Comparison of ENCODE assay signal across 1 cellular context in genomic region chr12:108950991-108951739, GRCh38.
TF ChIP-seq lines count a peak whose summit lies in the region.

No MANE protein-coding gene starts in this region.

TF ChIP-seq in HepG2, 621 proteins besides CTCF, POLR2A, EP300 and RAD21 (continued from another document and continues in another):
- TF ChIP-seq ZFP91 (CRISPR knock-in tag; IDR thresholded peaks at IDR 0.05; ENCODE audit: borderline replicate concordance) (no peak), KLF12 (CRISPR knock-in tag; IDR thresholded peaks at IDR 0.05; ENCODE audit: borderline replicate concordance) (no peak), PPARG (CRISPR knock-in tag; conservative IDR thresholded peaks at IDR 0.05) (peak; percentile 77), PAX8 (CRISPR knock-in tag; IDR thresholded peaks at IDR 0.05; ENCODE audit: borderline replicate concordance) (no peak), ZNF781 (CRISPR knock-in tag; IDR thresholded peaks at IDR 0.05; ENCODE audit: borderline replicate concordance, not compliant biosample characterization) (no peak), STAG1 (CRISPR knock-in tag; IDR thresholded peaks at IDR 0.05) (peak; percentile 91), NFE2 (CRISPR knock-in tag; IDR thresholded peaks at IDR 0.05) (no peak), ZMYM3 (CRISPR knock-in tag; IDR thresholded peaks at IDR 0.05) (peak; percentile 27; the same call in 1 of the 2 replicates), CEBPG (CRISPR knock-in tag; IDR thresholded peaks at IDR 0.05) (peak; percentile 43; the same call in 1 of the 2 replicates), CBFB (CRISPR knock-in tag; IDR thresholded peaks at IDR 0.05) (no peak), SMAD3 (CRISPR knock-in tag; IDR thresholded peaks at IDR 0.05) (no peak), KDM2A (CRISPR knock-in tag; IDR thresholded peaks at IDR 0.05; ENCODE audit: borderline replicate concordance, low read depth) (peak; percentile 47; the same call in 1 of the 2 replicates), ZNF296 (CRISPR knock-in tag; conservative IDR thresholded peaks at IDR 0.05) (no peak), SIX4 (CRISPR knock-in tag; IDR thresholded peaks at IDR 0.05) (no peak), SMAD9 (CRISPR knock-in tag; IDR thresholded peaks at IDR 0.05) (no peak), ZNF468 (CRISPR knock-in tag; IDR thresholded peaks at IDR 0.05) (no peak), LCORL (IDR thresholded peaks at IDR 0.05) (0 out of 2 replicates have a peak, but pooled peaks have one; percentile 18), LCORL (CRISPR knock-in tag; IDR thresholded peaks at IDR 0.05) (no peak), KLF13 (CRISPR knock-in tag; IDR thresholded peaks at IDR 0.05) (no peak), ZNF256 (CRISPR knock-in tag; conservative IDR thresholded peaks at IDR 0.05) (no peak), ZNF326 (CRISPR knock-in tag; IDR thresholded peaks at IDR 0.05; ENCODE audit: borderline replicate concordance) (no peak), BORCS8-MEF2B (CRISPR knock-in tag; IDR thresholded peaks at IDR 0.05) (no peak), DR1 (CRISPR knock-in tag; IDR thresholded peaks at IDR 0.05) (no peak), ZNF792 (CRISPR knock-in tag; IDR thresholded peaks at IDR 0.05) (0 out of 2 replicates have a peak, but pooled peaks have one; percentile 15), ATF7 (IDR thresholded peaks at IDR 0.05) (no peak), ATF7 (CRISPR knock-in tag; IDR thresholded peaks at IDR 0.05) (no peak), JUN (CRISPR knock-in tag; IDR thresholded peaks at IDR 0.05) (no peak), CENPT (CRISPR knock-in tag; IDR thresholded peaks at IDR 0.05; ENCODE audit: low read depth) (no peak), FOXA3 (CRISPR knock-in tag; IDR thresholded peaks at IDR 0.05) (peak; percentile 42; the same call in 1 of the 2 replicates), ZNF570 (CRISPR knock-in tag; IDR thresholded peaks at IDR 0.05; ENCODE audit: borderline replicate concordance) (no peak), XRCC5 (optimal IDR thresholded peaks at IDR 0.05; ENCODE audit: low read length) (peak; percentile 65), ZNF350 (CRISPR knock-in tag; IDR thresholded peaks at IDR 0.05; ENCODE audit: borderline replicate concordance, low read depth) (no peak), SMYD3 (CRISPR knock-in tag; IDR thresholded peaks at IDR 0.05) (no peak), NCOA5 (CRISPR knock-in tag; IDR thresholded peaks at IDR 0.05) (no peak), ONECUT2 (CRISPR knock-in tag; IDR thresholded peaks at IDR 0.05) (peak; percentile 78), RELA (CRISPR knock-in tag; IDR thresholded peaks at IDR 0.05) (no peak), ZBTB34 (CRISPR knock-in tag; IDR thresholded peaks at IDR 0.05) (no peak), ZNF451 (CRISPR knock-in tag; IDR thresholded peaks at IDR 0.05) (no peak), RARG (CRISPR knock-in tag; IDR thresholded peaks at IDR 0.05; ENCODE audit: low read depth) (no peak), DPF2 (CRISPR knock-in tag; IDR thresholded peaks at IDR 0.05; ENCODE audit: borderline replicate concordance, low read depth) (no peak), CEBPB (IDR thresholded peaks at IDR 0.05; ENCODE audit: borderline replicate concordance, low read depth, low read length) (no peak), ZNF674 (CRISPR knock-in tag; IDR thresholded peaks at IDR 0.05; ENCODE audit: low read depth) (no peak), NFKB2 (CRISPR knock-in tag; IDR thresholded peaks at IDR 0.05; ENCODE audit: borderline replicate concordance) (no peak), ZNF780A (CRISPR knock-in tag; IDR thresholded peaks at IDR 0.05) (no peak), TOPORS (CRISPR knock-in tag; IDR thresholded peaks at IDR 0.05) (no peak), GABPA (IDR thresholded peaks at IDR 0.05; ENCODE audit: low read depth, low read length) (no peak), GABPA (CRISPR knock-in tag; IDR thresholded peaks at IDR 0.05; ENCODE audit: low read depth) (0 out of 2 replicates have a peak, but pooled peaks have one; percentile 22), CREM (IDR thresholded peaks at IDR 0.05) (no peak), CREM (CRISPR knock-in tag; IDR thresholded peaks at IDR 0.05) (no peak), HNRNPLL (IDR thresholded peaks at IDR 0.05; ENCODE audit: low read depth, low read length, poor library complexity, severe bottlenecking) (no peak), MAZ (IDR thresholded peaks at IDR 0.05; ENCODE audit: borderline replicate concordance, low read depth, low read length) (no peak), MAZ (CRISPR knock-in tag; IDR thresholded peaks at IDR 0.05; ENCODE audit: low read depth) (no peak), CREB1 (IDR thresholded peaks at IDR 0.05) (no peak), CREB1 (CRISPR knock-in tag; IDR thresholded peaks at IDR 0.05) (no peak), HNF1B (CRISPR knock-in tag; IDR thresholded peaks at IDR 0.05) (peak; percentile 40; the same call in 1 of the 2 replicates), MIER2 (CRISPR knock-in tag; IDR thresholded peaks at IDR 0.05) (no peak; the same call in 1 of the 2 replicates), SOX6 (IDR thresholded peaks at IDR 0.05) (no peak), SOX6 (CRISPR knock-in tag; IDR thresholded peaks at IDR 0.05) (no peak; the same call in 1 of the 2 replicates), POLR2AphosphoS2 (IDR thresholded peaks at IDR 0.05; ENCODE audit: low read depth, low read length) (no peak), HNRNPK (IDR thresholded peaks at IDR 0.05; ENCODE audit: low read depth, low read length, poor library complexity, severe bottlenecking) (no peak), ELF3 (CRISPR knock-in tag; IDR thresholded peaks at IDR 0.05) (0 out of 2 replicates have a peak, but pooled peaks have one; percentile 31), GTF2F1 (IDR thresholded peaks at IDR 0.05; ENCODE audit: low read length) (no peak), ZNF740 (CRISPR knock-in tag; IDR thresholded peaks at IDR 0.05) (no peak), HMGXB4 (CRISPR knock-in tag; IDR thresholded peaks at IDR 0.05; ENCODE audit: borderline replicate concordance in 1 of 2, low read depth in 1 of 2) (peak in 1 of 2 experiments; percentile 75; a peak in 2 of 4 replicates), TOE1 (CRISPR knock-in tag; IDR thresholded peaks at IDR 0.05) (no peak), TCF7 (IDR thresholded peaks at IDR 0.05; ENCODE audit: low read depth) (no peak), ZBTB1 (CRISPR knock-in tag; IDR thresholded peaks at IDR 0.05; ENCODE audit: borderline replicate concordance) (no peak), ZEB1 (IDR thresholded peaks at IDR 0.05; ENCODE audit: insufficient replicate concordance, low read depth) (peak; percentile 35), SIX1 (CRISPR knock-in tag; IDR thresholded peaks at IDR 0.05; ENCODE audit: borderline replicate concordance) (no peak), NCOA1 (CRISPR knock-in tag; IDR thresholded peaks at IDR 0.05) (no peak), ZBTB37 (CRISPR knock-in tag; IDR thresholded peaks at IDR 0.05) (no peak), KAT8 (CRISPR knock-in tag; IDR thresholded peaks at IDR 0.05) (peak; percentile 54; the same call in 1 of the 2 replicates), ZNF598 (CRISPR knock-in tag; IDR thresholded peaks at IDR 0.05; ENCODE audit: borderline replicate concordance) (no peak), ZNF30 (CRISPR knock-in tag; IDR thresholded peaks at IDR 0.05) (no peak), ZNF335 (CRISPR knock-in tag; IDR thresholded peaks at IDR 0.05) (no peak), TFDP1 (CRISPR knock-in tag; IDR thresholded peaks at IDR 0.05; ENCODE audit: borderline replicate concordance) (peak; percentile 25; the same call in 1 of the 2 replicates)
- TF ChIP-seq, protein P1, sequence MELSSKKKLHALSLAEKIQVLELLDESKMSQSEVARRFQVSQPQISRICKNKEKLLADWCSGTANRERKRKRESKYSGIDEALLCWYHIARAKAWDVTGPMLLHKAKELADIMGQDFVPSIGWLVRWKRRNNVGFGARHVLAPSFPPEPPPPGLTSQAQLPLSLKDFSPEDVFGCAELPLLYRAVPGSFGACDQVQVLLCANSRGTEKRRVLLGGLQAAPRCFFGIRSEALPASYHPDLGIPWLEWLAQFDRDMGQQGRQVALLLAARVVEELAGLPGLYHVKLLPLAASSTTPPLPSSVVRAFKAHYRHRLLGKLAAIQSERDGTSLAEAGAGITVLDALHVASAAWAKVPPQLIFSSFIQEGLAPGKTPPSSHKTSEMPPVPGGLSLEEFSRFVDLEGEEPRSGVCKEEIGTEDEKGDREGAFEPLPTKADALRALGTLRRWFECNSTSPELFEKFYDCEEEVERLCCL (CRISPR knock-in tag; IDR thresholded peaks at IDR 0.05; ENCODE audit: borderline replicate concordance) = no peak
- TF ChIP-seq, protein P2, sequence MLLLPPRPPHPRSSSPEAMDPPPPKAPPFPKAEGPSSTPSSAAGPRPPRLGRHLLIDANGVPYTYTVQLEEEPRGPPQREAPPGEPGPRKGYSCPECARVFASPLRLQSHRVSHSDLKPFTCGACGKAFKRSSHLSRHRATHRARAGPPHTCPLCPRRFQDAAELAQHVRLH (CRISPR knock-in tag; IDR thresholded peaks at IDR 0.05; ENCODE audit: borderline replicate concordance, low read depth) = 0 out of 2 replicates have a peak, but pooled peaks have one; percentile 36
- TF ChIP-seq, protein P3, sequence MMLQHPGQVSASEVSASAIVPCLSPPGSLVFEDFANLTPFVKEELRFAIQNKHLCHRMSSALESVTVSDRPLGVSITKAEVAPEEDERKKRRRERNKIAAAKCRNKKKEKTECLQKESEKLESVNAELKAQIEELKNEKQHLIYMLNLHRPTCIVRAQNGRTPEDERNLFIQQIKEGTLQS (CRISPR knock-in tag; IDR thresholded peaks at IDR 0.05) = no peak
